ENCODE assay signal across 31 cellular contexts in genomic region chr2:158491072-158491471, GRCh38. TPM values are rescaled to one million over a fixed set of nuclear protein-coding genes. Genes with fewer than 3 reads are reported as not detected.
"Had no signal": no experiment of that assay in that cellular context is flagged by ENCODE, and none has a peak within 500 bp of the region (broad histone marks: within the 10 kb centered on the region; RNA-seq: fewer than 3 reads in every experiment).

No MANE protein-coding gene starts in this region.

- H3K27ac ChIP-seq: ovary, parathyroid adenoma, psoas muscle, right lobe of liver, sigmoid colon, suprapubic skin, testis, tibial artery, transverse colon, upper lobe of right lung, vagina had no signal

- DNase-seq: naive thymus-derived CD4-positive, alpha-beta T cell; natural killer cell; occipital lobe; ovary; posterior cingulate gyrus; psoas muscle; right cardiac atrium; right lobe of liver; sigmoid colon; small intestine; stimulated activated CD4-positive, alpha-beta T cell treated with anti-CD3 and anti-CD28 coated beads, Interleukin-15, amount 100 ng/mL, for 24 hours; stimulated activated CD4-positive, alpha-beta T cell treated with anti-CD3 and anti-CD28 coated beads, Interleukin-2, amount 100 ng/mL, for 24 hours; stimulated activated CD4-positive, alpha-beta T cell treated with anti-CD3 and anti-CD28 coated beads, Interleukin-2, amount 100 ng/mL, for 48 hours; stimulated activated CD4-positive, alpha-beta T cell treated with anti-CD3 and anti-CD28 coated beads, Interleukin-4, amount 100 ng/mL, for 24 hours; stimulated activated CD8-positive, alpha-beta memory T cell treated with anti-CD3 and anti-CD28 coated beads, Interleukin-4, amount 100 ng/mL, for 48 hours; stimulated activated naive CD4-positive, alpha-beta T cell; stimulated activated naive CD8-positive, alpha-beta T cell treated with anti-CD3 and anti-CD28 coated beads, Interleukin-15, amount 100 ng/mL, for 72 hours; stimulated activated naive CD8-positive, alpha-beta T cell treated with anti-CD3 and anti-CD28 coated beads, Interleukin-15, Interleukin-2, amounts not matched to agents 100 U/mL and 50 U/mL, for 24 hours; substantia nigra; testis; tibial artery; transverse colon; upper lobe of right lung had no signal

- H3K9ac ChIP-seq: parathyroid adenoma had no signal

- H3K4me3 Mint-ChIP-seq: naive thymus-derived CD4-positive, alpha-beta T cell; natural killer cell; nephron; neural crest cell; stimulated activated memory B cell treated with anti-CD40 and anti-IgM and Interleukin-4, amounts not matched to agents 10 μg/mL and 1 μg/mL and 100 μg/mL, for 72 hours; stimulated activated naive CD8-positive, alpha-beta T cell treated with anti-CD3 and anti-CD28 coated beads, Interleukin-15, amount 100 ng/mL, for 72 hours; type B pancreatic cell had no signal

- H3K27me3 Mint-ChIP-seq: naive thymus-derived CD4-positive, alpha-beta T cell; progenitor cell of endocrine pancreas; stimulated activated memory B cell treated with anti-CD40 and anti-IgM and Interleukin-4, amounts not matched to agents 10 μg/mL and 1 μg/mL and 100 μg/mL, for 72 hours; stimulated activated naive CD8-positive, alpha-beta T cell treated with anti-CD3 and anti-CD28 coated beads, Interleukin-15, amount 100 ng/mL, for 72 hours; type B pancreatic cell had no signal

- H2AFZ ChIP-seq: parathyroid adenoma had no signal

- H3K9me3 ChIP-seq: ovary, psoas muscle, right lobe of liver, sigmoid colon, suprapubic skin, testis, tibial artery, transverse colon, upper lobe of right lung, vagina had no signal

- H3K27ac Mint-ChIP-seq: naive thymus-derived CD4-positive, alpha-beta T cell; natural killer cell; progenitor cell of endocrine pancreas; stimulated activated memory B cell treated with anti-CD40 and anti-IgM and Interleukin-4, amounts not matched to agents 10 μg/mL and 1 μg/mL and 100 μg/mL, for 72 hours; stimulated activated naive CD8-positive, alpha-beta T cell treated with anti-CD3 and anti-CD28 coated beads, Interleukin-15, amount 100 ng/mL, for 72 hours; type B pancreatic cell had no signal

- H3K36me3 Mint-ChIP-seq: natural killer cell; stimulated activated memory B cell treated with anti-CD40 and anti-IgM and Interleukin-4, amounts not matched to agents 10 μg/mL and 1 μg/mL and 100 μg/mL, for 72 hours; type B pancreatic cell had no signal

- H3K9me3 Mint-ChIP-seq: naive thymus-derived CD4-positive, alpha-beta T cell; natural killer cell; nephron; neural crest cell; stimulated activated memory B cell treated with anti-CD40 and anti-IgM and Interleukin-4, amounts not matched to agents 10 μg/mL and 1 μg/mL and 100 μg/mL, for 72 hours; stimulated activated naive CD8-positive, alpha-beta T cell treated with anti-CD3 and anti-CD28 coated beads, Interleukin-15, amount 100 ng/mL, for 72 hours; type B pancreatic cell had no signal

- H3K36me3 ChIP-seq: ovary, right lobe of liver, sigmoid colon, suprapubic skin, tibial artery, transverse colon, upper lobe of right lung, vagina had no signal

- H3K4me3 ChIP-seq: ovary, psoas muscle, right lobe of liver, sigmoid colon, suprapubic skin, testis, tibial artery, transverse colon, upper lobe of right lung, vagina had no signal

- ATAC-seq: naive thymus-derived CD4-positive, alpha-beta T cell; natural killer cell; psoas muscle; right cardiac atrium; right lobe of liver; stimulated activated memory B cell treated with anti-CD40 and anti-IgM and Interleukin-4, amounts not matched to agents 10 μg/mL and 1 μg/mL and 100 μg/mL, for 72 hours; stimulated activated naive CD8-positive, alpha-beta T cell treated with anti-CD3 and anti-CD28 coated beads, Interleukin-15, amount 100 ng/mL, for 72 hours; stimulated activated naive CD8-positive, alpha-beta T cell treated with anti-CD3 and anti-CD28 coated beads, Interleukin-15, Interleukin-2, amounts not matched to agents 100 U/mL and 50 U/mL, for 24 hours; upper lobe of right lung had no signal

- H3K27me3 ChIP-seq: ovary, right lobe of liver, sigmoid colon, suprapubic skin, testis, tibial artery, transverse colon, upper lobe of right lung, vagina had no signal

- H3K4me1 Mint-ChIP-seq: natural killer cell; stimulated activated memory B cell treated with anti-CD40 and anti-IgM and Interleukin-4, amounts not matched to agents 10 μg/mL and 1 μg/mL and 100 μg/mL, for 72 hours had no signal

RNA-seq across cellular contexts. Expression of gene CCDC148, which starts 34.5 kb away (rescaled TPM):
- total RNA-seq: natural killer cell, psoas muscle, vagina had no signal
